ENCODE assay signal across 9 cellular contexts in the genomic region with DNA sequence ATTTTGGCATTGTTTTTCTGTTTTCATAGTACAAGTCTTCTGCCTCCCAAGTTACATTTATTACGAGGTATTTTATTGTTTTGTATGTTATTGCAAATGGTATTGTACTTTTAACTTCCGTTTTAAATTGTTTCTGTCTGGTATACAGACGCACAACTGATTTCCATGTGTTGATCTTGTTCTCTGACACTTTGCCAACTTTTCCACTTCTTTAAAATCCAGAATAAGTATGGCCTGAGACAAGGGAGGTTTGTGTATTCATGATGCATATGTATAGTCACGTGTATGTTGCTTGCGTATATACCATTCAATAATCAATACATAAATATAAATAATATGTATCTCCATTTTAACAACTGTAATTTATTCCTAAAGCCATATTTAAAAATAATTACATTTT. TPM values are rescaled to one million over a fixed set of nuclear protein-coding genes. Genes with fewer than 3 reads are reported as not detected.
DNase-seq lines count a peak whose midpoint lies in the region; ATAC-seq and TF ChIP-seq lines count a peak whose summit lies in the region.
"Had no signal": no experiment of that assay in that cellular context is flagged by ENCODE, and none has a peak within 500 bp of the region (broad histone marks: within the 10 kb centered on the region; RNA-seq: fewer than 3 reads in every experiment).

No MANE protein-coding gene starts in this region.

- POLR2A ChIA-PET in activated CD8-positive, alpha-beta T cell treated with anti-CD3 and anti-CD28 coated beads, Interleukin-2, amount 10 ng/mL, durations not matched to agents 7 days and 5 days (lab: Charles Lee), result no interaction called here

- H3K4me1 Mint-ChIP-seq in activated naive CD4-positive, alpha-beta T cell treated with anti-CD3 and anti-CD28 coated beads, Interleukin-2, amount 10 ng/mL, durations not matched to agents 7 days and 5 days, result peaks cover 28% of the 10 kb centered on the region
- peaks cover 19% of the 10 kb centered on the region for H3K4me1 Mint-ChIP-seq in activated CD8-positive, alpha-beta T cell treated with anti-CD3 and anti-CD28 coated beads, Interleukin-2, amount 10 ng/mL, durations not matched to agents 7 days and 5 days (ENCODE audit: low read depth)

- no peak overlapping the region for H3K9ac ChIP-seq in iPS-20b (ENCODE audit: low read depth, low read length)

- WGBS in thyroid gland, 2 donors, result 73 to 74% methylated on average over 5 of the region's 5 CpGs

- H3K9me3 Mint-ChIP-seq in activated naive CD4-positive, alpha-beta T cell treated with anti-CD3 and anti-CD28 coated beads, Interleukin-2, amount 10 ng/mL, durations not matched to agents 7 days and 5 days, result peaks cover 20% of the 10 kb centered on the region
- H3K9me3 Mint-ChIP-seq in activated CD8-positive, alpha-beta T cell treated with anti-CD3 and anti-CD28 coated beads, Interleukin-2, amount 10 ng/mL, durations not matched to agents 7 days and 5 days (ENCODE audit: insufficient read depth), result peaks cover 28% of the 10 kb centered on the region

- no peaks in the 10 kb centered on the region for H3K27me3 ChIP-seq in iPS-20b (ENCODE audit: insufficient read depth, low read length)
- H3K27me3 ChIP-seq in thyroid gland, result no peaks in the 10 kb centered on the region

- CTCF ChIA-PET in activated naive CD4-positive, alpha-beta T cell treated with anti-CD3 and anti-CD28 coated beads, Interleukin-2, amount 10 ng/mL, durations not matched to agents 7 days and 5 days (lab: Charles Lee), result no interaction called here
- CTCF ChIA-PET in activated CD8-positive, alpha-beta T cell treated with anti-CD3 and anti-CD28 coated beads, Interleukin-2, amount 10 ng/mL, durations not matched to agents 7 days and 5 days (lab: Charles Lee), result no interaction called here

- H3K4me3 ChIP-seq in iPS-20b (ENCODE audit: low read length) (peak overlapping the region; percentile 45; the same call in 1 of the 2 replicates), thyroid gland (replicated peaks in 1 of 3) (peak overlapping the region in 1 of 3 donors; percentile 21)

- no peak overlapping the region for H3K27ac ChIP-seq in iPS-20b (ENCODE audit: low read length)
- H3K27ac ChIP-seq in thyroid gland, result peak overlapping the region in 2 of 3 donors; percentile 83 to 91

- no peak for ATAC-seq in activated CD8-positive, alpha-beta T cell treated with anti-CD3 and anti-CD28 coated beads, Interleukin-2, amount 10 ng/mL, durations not matched to agents 7 days and 5 days

- no peak overlapping the region for H3K27ac Mint-ChIP-seq in activated naive CD4-positive, alpha-beta T cell treated with anti-CD3 and anti-CD28 coated beads, Interleukin-2, amount 10 ng/mL, durations not matched to agents 7 days and 5 days
- H3K27ac Mint-ChIP-seq in activated CD8-positive, alpha-beta T cell treated with anti-CD3 and anti-CD28 coated beads, Interleukin-2, amount 10 ng/mL, durations not matched to agents 7 days and 5 days, result no peak overlapping the region

- no peak for TF ChIP-seq CTCF in thyroid gland (IDR thresholded peaks at IDR 0.05)

- H3K4me1 ChIP-seq in iPS-20b (ENCODE audit: insufficient read depth, low read length) (peaks cover 5% of the 10 kb centered on the region; the same call in 1 of the 2 replicates), thyroid gland (peaks cover 5 to 7% of the 10 kb centered on the region in 2 donors)

- no peak for TF ChIP-seq POLR2A in thyroid gland (IDR thresholded peaks at IDR 0.05)

- peak overlapping the region; percentile 14 for H3K4me3 Mint-ChIP-seq in activated naive CD4-positive, alpha-beta T cell treated with anti-CD3 and anti-CD28 coated beads, Interleukin-2, amount 10 ng/mL, durations not matched to agents 7 days and 5 days
- peak overlapping the region; percentile 32 for H3K4me3 Mint-ChIP-seq in activated CD8-positive, alpha-beta T cell treated with anti-CD3 and anti-CD28 coated beads, Interleukin-2, amount 10 ng/mL, durations not matched to agents 7 days and 5 days

- peaks cover 11% of the 10 kb centered on the region for H3K36me3 Mint-ChIP-seq in activated naive CD4-positive, alpha-beta T cell treated with anti-CD3 and anti-CD28 coated beads, Interleukin-2, amount 10 ng/mL, durations not matched to agents 7 days and 5 days
- H3K36me3 Mint-ChIP-seq in activated CD8-positive, alpha-beta T cell treated with anti-CD3 and anti-CD28 coated beads, Interleukin-2, amount 10 ng/mL, durations not matched to agents 7 days and 5 days (ENCODE audit: low read depth), result peaks cover 26% of the 10 kb centered on the region

- H3K36me3 ChIP-seq in iPS-20b (ENCODE audit: insufficient read depth, low read depth, low read length), result peaks cover 5% of the 10 kb centered on the region; the same call in 1 of the 2 replicates
- no peaks in the 10 kb centered on the region for H3K36me3 ChIP-seq in thyroid gland

- H3K9me3 ChIP-seq in iPS-20b (ENCODE audit: insufficient read depth, low read depth, low read length) (peaks cover 5% of the 10 kb centered on the region; the same call in 1 of the 2 replicates), thyroid gland (no peaks in the 10 kb centered on the region)

- H3K27me3 Mint-ChIP-seq in activated naive CD4-positive, alpha-beta T cell treated with anti-CD3 and anti-CD28 coated beads, Interleukin-2, amount 10 ng/mL, durations not matched to agents 7 days and 5 days, result peaks cover 4% of the 10 kb centered on the region
- H3K27me3 Mint-ChIP-seq in activated CD8-positive, alpha-beta T cell treated with anti-CD3 and anti-CD28 coated beads, Interleukin-2, amount 10 ng/mL, durations not matched to agents 7 days and 5 days (ENCODE audit: low read depth), result no peaks in the 10 kb centered on the region

- intact Hi-C loops in thyroid gland (cut with DNase I), result no loop called here

- DNase-seq in activated naive CD4-positive, alpha-beta T cell treated with anti-CD3 and anti-CD28 coated beads, Interleukin-2, amount 10 ng/mL, durations not matched to agents 7 days and 5 days, result no peak
- no peak for DNase-seq in activated naive CD4-positive, alpha-beta T cell treated with Interleukin-2 at 50 U/mL for 16 hours
- DNase-seq in activated CD8-positive, alpha-beta T cell treated with anti-CD3 and anti-CD28 coated beads, Interleukin-2, amount 10 ng/mL, durations not matched to agents 7 days and 5 days, result no peak
- DNase-seq in thyroid gland, result no peak
- DNase-seq in HPDE6-E6E7 (ENCODE audit: extremely low spot score), result no peak
- DNase-seq in LoVo (ENCODE audit: low spot score), result no peak
- no peak for DNase-seq in NCI-H1417 (lab: John Stamatoyannopoulos, UW)

RNA-seq across cellular contexts. Expression of a gene that starts 41.2 kb away (rescaled TPM):
- total RNA-seq in activated CD8-positive, alpha-beta T cell treated with anti-CD3 and anti-CD28 coated beads, Interleukin-2, amount 10 ng/mL, durations not matched to agents 7 days and 5 days, result not detected
- 10 to 100 TPM; 12.0 to 74.7 (median 16.4) TPM for total RNA-seq in thyroid gland
- total RNA-seq: NCI-H460 had no signal

Comparison
In these comparisons a context has a peak if more than half of its experiments do, and no peak if none do; other contexts are left out.
1. RNA of a gene that starts 41.2 kb away (total RNA-seq): 12.0 to 74.7 TPM in thyroid gland; not detected in activated CD8-positive, alpha-beta T cell treated with anti-CD3 and anti-CD28 coated beads, Interleukin-2, amount 10 ng/mL, durations not matched to agents 7 days and 5 days; every median in the first group is over 10 times any median in the second.